In the genomic region with DNA sequence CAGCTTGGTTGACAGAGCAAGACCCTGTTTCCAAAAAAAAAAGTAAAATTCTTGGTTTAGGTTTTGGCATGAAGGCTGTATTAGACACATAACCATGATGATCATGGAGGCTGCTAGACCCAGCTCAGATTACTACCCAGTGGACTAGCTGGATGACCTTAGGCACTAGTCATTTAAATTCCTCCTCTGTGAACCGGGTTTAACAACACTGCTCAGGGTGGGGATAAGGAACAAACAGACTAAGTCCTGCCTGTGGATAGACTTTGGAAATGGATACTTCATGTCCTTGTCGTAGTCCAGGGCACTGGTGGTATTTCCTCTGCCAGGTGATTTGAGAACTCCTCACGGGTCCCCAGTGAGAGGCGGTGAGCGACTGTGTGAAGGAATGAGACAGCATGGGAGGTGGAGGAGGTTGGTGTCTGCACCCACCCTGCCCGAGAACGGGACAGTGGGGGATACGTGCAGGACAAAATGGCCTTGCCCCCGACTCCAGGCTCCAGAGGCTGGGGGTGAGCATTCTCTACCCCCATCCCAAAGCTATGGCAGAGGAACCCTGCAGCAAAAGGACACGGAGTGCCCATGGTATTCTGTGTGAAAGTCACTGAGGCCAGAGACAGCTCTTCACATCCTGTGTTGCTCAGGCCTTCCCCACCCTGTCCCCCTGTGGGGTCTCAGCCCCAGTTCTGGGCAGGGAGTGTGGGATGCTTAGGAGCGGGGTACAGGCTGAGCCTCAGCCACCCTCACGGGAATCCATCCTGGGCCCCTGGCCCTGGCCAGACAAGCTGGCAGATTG, we compare ENCODE assay signal across 1 cellular context.
TF ChIP-seq lines count a peak whose summit lies in the region.

No MANE protein-coding gene starts in this region.

TF ChIP-seq in HepG2, 621 proteins besides CTCF, POLR2A, EP300 and RAD21:
- TF ChIP-seq, protein P1, sequence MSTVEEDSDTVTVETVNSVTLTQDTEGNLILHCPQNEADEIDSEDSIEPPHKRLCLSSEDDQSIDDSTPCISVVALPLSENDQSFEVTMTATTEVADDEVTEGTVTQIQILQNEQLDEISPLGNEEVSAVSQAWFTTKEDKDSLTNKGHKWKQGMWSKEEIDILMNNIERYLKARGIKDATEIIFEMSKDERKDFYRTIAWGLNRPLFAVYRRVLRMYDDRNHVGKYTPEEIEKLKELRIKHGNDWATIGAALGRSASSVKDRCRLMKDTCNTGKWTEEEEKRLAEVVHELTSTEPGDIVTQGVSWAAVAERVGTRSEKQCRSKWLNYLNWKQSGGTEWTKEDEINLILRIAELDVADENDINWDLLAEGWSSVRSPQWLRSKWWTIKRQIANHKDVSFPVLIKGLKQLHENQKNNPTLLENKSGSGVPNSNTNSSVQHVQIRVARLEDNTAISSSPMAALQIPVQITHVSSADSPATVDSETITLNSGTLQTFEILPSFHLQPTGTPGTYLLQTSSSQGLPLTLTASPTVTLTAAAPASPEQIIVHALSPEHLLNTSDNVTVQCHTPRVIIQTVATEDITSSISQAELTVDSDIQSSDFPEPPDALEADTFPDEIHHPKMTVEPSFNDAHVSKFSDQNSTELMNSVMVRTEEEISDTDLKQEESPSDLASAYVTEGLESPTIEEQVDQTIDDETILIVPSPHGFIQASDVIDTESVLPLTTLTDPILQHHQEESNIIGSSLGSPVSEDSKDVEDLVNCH (CRISPR knock-in tag; IDR thresholded peaks at IDR 0.05), result no peak
- TF ChIP-seq ZNF687 (CRISPR knock-in tag; IDR thresholded peaks at IDR 0.05), result peak; percentile 32; the same call in 1 of the 2 replicates
